1 cellular context compared by ENCODE assay signal in genomic region chr10:11437391-11438241, GRCh38.
TF ChIP-seq lines count a peak whose summit lies in the region.

No MANE protein-coding gene starts in this region.

TF ChIP-seq in WTC11, 78 proteins besides CTCF, POLR2A, EP300 and RAD21 (continued from another document):
- TF ChIP-seq ZNF671 (CRISPR knock-in tag; IDR thresholded peaks at IDR 0.05) (0 out of 2 replicates have a peak, but pooled peaks have one; percentile 22), TEAD1 (CRISPR knock-in tag; IDR thresholded peaks at IDR 0.05) (peak; percentile 54; the same call in 1 of the 2 replicates), GRHL2 (CRISPR knock-in tag; IDR thresholded peaks at IDR 0.05; ENCODE audit: insufficient replicate concordance, severe bottlenecking) (no peak), ZNF232 (CRISPR knock-in tag; IDR thresholded peaks at IDR 0.05) (no peak), E2F5 (CRISPR knock-in tag; IDR thresholded peaks at IDR 0.05) (no peak), ZNF121 (CRISPR knock-in tag; IDR thresholded peaks at IDR 0.05) (no peak), FOXP1 (CRISPR knock-in tag; IDR thresholded peaks at IDR 0.05; ENCODE audit: borderline replicate concordance) (no peak), SOX15 (CRISPR knock-in tag; IDR thresholded peaks at IDR 0.05) (no peak), PRDM15 (CRISPR knock-in tag; IDR thresholded peaks at IDR 0.05) (no peak), ZBTB43 (CRISPR knock-in tag; IDR thresholded peaks at IDR 0.05) (no peak), ZNF396 (CRISPR knock-in tag; IDR thresholded peaks at IDR 0.05; ENCODE audit: borderline replicate concordance) (no peak), ATF6 (CRISPR knock-in tag; IDR thresholded peaks at IDR 0.05) (no peak), JUN (CRISPR knock-in tag; IDR thresholded peaks at IDR 0.05) (no peak), PREB (CRISPR knock-in tag; IDR thresholded peaks at IDR 0.05; ENCODE audit: borderline replicate concordance) (no peak), ZNF423 (CRISPR knock-in tag; IDR thresholded peaks at IDR 0.05) (peak; percentile 92)
